In genomic region chr9:105735366-105735765, GRCh38 we compare ENCODE assay signal across 23 cellular contexts.
"Had no signal": no experiment of that assay in that cellular context is flagged by ENCODE, and none has a peak within 500 bp of the region (broad histone marks: within the 10 kb centered on the region; RNA-seq: fewer than 3 reads in every experiment).

No MANE protein-coding gene starts in this region.

- H3K36me3 ChIP-seq: breast epithelium had no signal

- H3K27me3 ChIP-seq: body of pancreas, breast epithelium had no signal

- H3K4me3 Mint-ChIP-seq: activated CD8-positive, alpha-beta T cell treated with anti-CD3 and anti-CD28 coated beads for 36 hours; activated naive CD4-positive, alpha-beta T cell treated with anti-CD3 and anti-CD28 coated beads, Interleukin-2, amount 50 U/mL, for 24 hours; activated naive CD8-positive, alpha-beta T cell treated with anti-CD3 and anti-CD28 coated beads, Interleukin-2, amount 10 ng/mL, durations not matched to agents 7 days and 5 days; activated T-cell treated with anti-CD3 and anti-CD28 coated beads, Interleukin-2, amount 50 U/mL, for 24 hours had no signal

- FAIRE-seq: astrocyte had no signal

- H3K27me3 Mint-ChIP-seq: activated CD8-positive, alpha-beta T cell treated with anti-CD3 and anti-CD28 coated beads for 36 hours; activated naive CD4-positive, alpha-beta T cell treated with anti-CD3 and anti-CD28 coated beads, Interleukin-2, amount 50 U/mL, for 24 hours; activated naive CD8-positive, alpha-beta T cell treated with anti-CD3 and anti-CD28 coated beads, Interleukin-2, amount 10 ng/mL, durations not matched to agents 7 days and 5 days; activated T-cell treated with anti-CD3 and anti-CD28 coated beads, Interleukin-2, amount 50 U/mL, for 24 hours had no signal

- H3K27ac ChIP-seq: body of pancreas, breast epithelium, WERI-Rb-1 had no signal

- H3K4me1 Mint-ChIP-seq: activated naive CD4-positive, alpha-beta T cell treated with anti-CD3 and anti-CD28 coated beads, Interleukin-2, amount 50 U/mL, for 24 hours had no signal

- H3K4me3 ChIP-seq: body of pancreas, breast epithelium had no signal

- H3K27ac Mint-ChIP-seq: activated CD8-positive, alpha-beta T cell treated with anti-CD3 and anti-CD28 coated beads for 36 hours; activated naive CD4-positive, alpha-beta T cell treated with anti-CD3 and anti-CD28 coated beads, Interleukin-2, amount 50 U/mL, for 24 hours; activated naive CD8-positive, alpha-beta T cell treated with anti-CD3 and anti-CD28 coated beads, Interleukin-2, amount 10 ng/mL, durations not matched to agents 7 days and 5 days; activated T-cell treated with anti-CD3 and anti-CD28 coated beads, Interleukin-2, amount 50 U/mL, for 24 hours; activated T-helper 2 cell treated with anti-CD3 and anti-CD28 coated beads, Interferon-gamma antibody, Interleukin-2, Interleukin-4, amounts not matched to agents 10 μg/mL and 5 μg/mL and 100 μg/mL, durations not matched to agents 14 hours and 24 hours and 36 hours had no signal

- ATAC-seq: activated CD8-positive, alpha-beta T cell treated with anti-CD3 and anti-CD28 coated beads for 36 hours; body of pancreas had no signal

- H3K4me1 ChIP-seq: body of pancreas, breast epithelium had no signal

- DNase-seq: activated CD4-positive, alpha-beta T cell treated with anti-CD3 and anti-CD28 coated beads for 1 hour; activated CD4-positive, alpha-beta T cell treated with anti-CD3 and anti-CD28 coated beads for 48 hours; activated CD4-positive, alpha-beta T cell treated with anti-CD3 and anti-CD28 coated beads, Interleukin-2, amount 50 U/mL, for 4 hours; activated CD4-positive, CD25-positive, alpha-beta regulatory T cell; activated CD8-positive, alpha-beta T cell treated with anti-CD3 and anti-CD28 coated beads for 36 hours; activated gamma-delta T cell; activated naive CD4-positive, alpha-beta T cell treated with Interleukin-2 at 50 U/mL for 16 hours; activated naive CD8-positive, alpha-beta T cell treated with anti-CD3 and anti-CD28 coated beads, Interleukin-2, amount 10 ng/mL, durations not matched to agents 7 days and 5 days; activated T-cell treated with anti-CD3 and anti-CD28 coated beads, Interleukin-2, amount 50 U/mL, for 24 hours; body of pancreas; NCI-H1105; NCI-H1417 treated with DMSO at 0.1 percent for 48 hours; NCI-H187 treated with DMSO at 0.1 percent for 48 hours; NCI-H2081; NCI-H345; NCI-H524 treated with DMSO at 0.1 percent for 48 hours; Right ventricle myocardium superior; T1000; WERI-Rb-1 had no signal
